Comparison of ENCODE assay signal across 1 cellular context in the genomic region with DNA sequence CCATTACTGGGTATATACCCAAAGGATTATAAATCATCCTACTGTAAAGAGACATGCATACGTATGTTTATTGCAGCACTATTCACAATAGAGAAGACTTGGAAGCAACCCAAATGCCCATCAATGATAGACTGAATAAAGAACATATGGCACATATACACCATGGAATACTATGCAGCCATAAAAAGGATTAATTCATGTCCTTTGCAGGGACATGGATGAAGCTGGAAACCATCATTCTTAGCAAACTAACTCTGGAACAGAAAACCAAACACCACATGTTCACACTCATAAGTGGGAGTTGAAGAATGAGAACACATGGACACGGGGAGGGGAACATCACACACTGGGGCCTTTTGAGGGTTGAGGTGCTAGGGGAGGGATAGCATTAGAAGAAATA. TPM values are rescaled to one million over a fixed set of nuclear protein-coding genes. Genes with fewer than 3 reads are reported as not detected.
"Had no signal": no experiment of that assay in that cellular context is flagged by ENCODE, and none has a peak within 500 bp of the region (broad histone marks: within the 10 kb centered on the region; RNA-seq: fewer than 3 reads in every experiment).

No MANE protein-coding gene starts in this region.

RNA-seq across cellular contexts. Expression of a gene that starts 6.3 kb away (rescaled TPM):
- total RNA-seq: vagina had no signal
